10 cellular contexts compared by ENCODE assay signal in the genomic region with DNA sequence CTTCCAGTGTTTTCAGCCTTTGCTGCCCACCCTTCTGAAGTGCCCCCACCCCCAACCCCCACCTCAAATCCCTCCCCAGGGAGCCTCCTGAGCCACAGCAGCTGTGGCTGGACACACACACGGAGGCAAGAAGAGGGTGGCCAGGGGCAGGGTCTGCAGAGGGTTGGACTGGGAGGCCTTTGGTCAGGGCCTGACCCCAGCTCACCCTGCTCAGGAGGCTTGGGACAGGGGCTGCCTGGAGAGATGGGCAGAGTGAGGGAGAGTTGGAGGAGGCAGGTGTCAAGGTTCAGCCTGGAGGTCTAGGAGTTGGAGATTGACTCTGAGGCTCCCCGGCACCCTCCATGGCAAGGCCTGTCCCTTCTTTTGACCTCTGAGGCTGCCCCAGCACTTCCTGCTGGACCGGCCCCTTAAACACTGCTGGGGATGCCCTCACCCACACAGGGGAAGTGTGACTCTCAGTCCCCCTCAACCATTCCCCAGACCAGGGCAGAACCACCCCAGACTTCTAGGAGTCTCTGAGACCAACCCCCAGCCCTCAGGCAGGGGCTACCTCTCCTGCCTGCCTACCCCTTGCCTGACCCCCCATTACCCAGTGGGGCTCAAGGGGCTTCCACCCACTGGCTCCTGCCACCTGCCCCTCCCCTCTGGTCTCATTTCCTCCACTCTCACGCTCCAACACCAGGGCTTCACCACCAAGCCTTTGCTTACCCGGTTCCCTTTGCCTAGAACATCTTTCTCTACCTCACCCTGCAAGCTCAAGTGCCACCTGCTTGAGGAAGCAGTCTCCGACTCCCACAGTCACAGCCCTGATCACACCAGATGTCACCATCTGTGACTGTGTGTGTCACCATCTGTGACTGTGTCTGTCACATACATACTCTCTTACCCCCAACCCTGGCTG. TPM values are rescaled to one million over a fixed set of nuclear protein-coding genes. Genes with fewer than 3 reads are reported as not detected.
A peak's percentile ranks its signal among the peaks of the same experiment; 100 is the strongest.
DNase-seq lines count a peak whose midpoint lies in the region; ATAC-seq, FAIRE-seq and TF ChIP-seq lines count a peak whose summit lies in the region.
"Had no signal": no experiment of that assay in that cellular context is flagged by ENCODE, and none has a peak within 500 bp of the region (broad histone marks: within the 10 kb centered on the region; RNA-seq: fewer than 3 reads in every experiment).

No MANE protein-coding gene starts in this region.

- H3K4me1 ChIP-seq in HepG2 (ENCODE audit: insufficient read depth, low read length), result peaks cover 78% of the 10 kb centered on the region
- H3K4me1 ChIP-seq in right lobe of liver, result peaks cover 0 to 29% (median 8%) of the 10 kb centered on the region in 4 donors

- peak overlapping the region; percentile 90 for H3K27ac Mint-ChIP-seq in activated naive CD8-positive, alpha-beta T cell
- no peak overlapping the region for H3K27ac Mint-ChIP-seq in MCF 10A (ENCODE audit: low read depth, unreplicated experiment)

- peak overlapping the region; percentile 0 for H3K4me3 Mint-ChIP-seq in activated naive CD8-positive, alpha-beta T cell
- no peak overlapping the region for H3K4me3 Mint-ChIP-seq in MCF 10A (ENCODE audit: unreplicated experiment)

- H4K20me1 ChIP-seq in HepG2 (ENCODE audit: insufficient read depth, low read length), result peaks cover 4% of the 10 kb centered on the region

- in situ Hi-C loops in HepG2 (cut with HindIII; ENCODE audit: extremely low pct_ligation_motif_present, low pct_unique_long_range_greater_than_20kb), result no loop called here

- no peak for ATAC-seq in HepG2
- no peak for ATAC-seq in right lobe of liver
- peak; percentile 52 for ATAC-seq in HG03280 (IDR thresholded peaks at IDR 0.05; ENCODE audit: unreplicated experiment)
- no peak for ATAC-seq in GM21367 (IDR thresholded peaks at IDR 0.05; ENCODE audit: unreplicated experiment)
- no peak for ATAC-seq in GM21786 (IDR thresholded peaks at IDR 0.05; ENCODE audit: unreplicated experiment)

- no peak for TF ChIP-seq CTCF in HepG2 (CRISPR knock-in tag; IDR thresholded peaks at IDR 0.05)
- TF ChIP-seq CTCF in right lobe of liver (IDR thresholded peaks at IDR 0.05), result no peak
- TF ChIP-seq CTCF in MCF 10A (IDR thresholded peaks at IDR 0.05; ENCODE audit: unreplicated experiment), result no peak

- POLR2A ChIA-PET in HepG2 (lab: Yijun Ruan, JAX), result no interaction called here
- POLR2A ChIA-PET in MCF 10A (lab: Yijun Ruan, JAX), result no interaction called here

- H3K27ac ChIP-seq in HepG2 (ENCODE audit: extremely low read length, insufficient read depth, low read length) (no peak overlapping the region), right lobe of liver (no peak overlapping the region)

- peaks cover 88% of the 10 kb centered on the region for H3K79me2 ChIP-seq in HepG2 (ENCODE audit: insufficient read depth, low read length)

- H2AFZ ChIP-seq in HepG2 (ENCODE audit: low read length), result no peak overlapping the region

- CTCF ChIA-PET in HepG2 (lab: Yijun Ruan, JAX; ENCODE audit: low intra/inter-chr PET ratio, low total read pairs), result no interaction called here
- CTCF ChIA-PET in MCF 10A (lab: Yijun Ruan, JAX), result no interaction called here

- TF ChIP-seq RAD21 in HepG2 (CRISPR knock-in tag; IDR thresholded peaks at IDR 0.05), result no peak

- no peak overlapping the region for H3K4me3 ChIP-seq in HepG2 (replicated peaks in 1 of 3; ENCODE audit: insufficient read depth in 1 of 3, low read depth in 2 of 3, low read length in 3 of 3)
- no peak overlapping the region for H3K4me3 ChIP-seq in right lobe of liver

- H3K4me1 Mint-ChIP-seq in activated naive CD8-positive, alpha-beta T cell (ENCODE audit: low read depth), result peaks cover 63% of the 10 kb centered on the region
- H3K4me1 Mint-ChIP-seq in MCF 10A (ENCODE audit: insufficient read depth, unreplicated experiment), result peaks cover 31% of the 10 kb centered on the region

- peak overlapping the region; percentile 6; the same call in 1 of the 2 replicates for H3K9ac ChIP-seq in HepG2 (ENCODE audit: insufficient read depth, low read depth, low read length)

- TF ChIP-seq EP300 in HepG2 (IDR thresholded peaks at IDR 0.05; ENCODE audit: low read depth in 2 of 2, low read length in 2 of 2), result no peak
- TF ChIP-seq EP300 in HepG2 (CRISPR knock-in tag; IDR thresholded peaks at IDR 0.05; ENCODE audit: borderline replicate concordance), result no peak

- H3K36me3 ChIP-seq in HepG2 (replicated peaks in 1 of 2; ENCODE audit: control insufficient read depth in 1 of 2, insufficient read depth in 2 of 2, low read length in 2 of 2), result peaks cover 5 to 25% of the 10 kb centered on the region in 2 experiments; a peak in 3 of 5 replicates
- H3K36me3 ChIP-seq in right lobe of liver, result no peaks in the 10 kb centered on the region

- 80% methylated on average over 4 of the region's 6 CpGs for WGBS in HepG2 (ENCODE audit: low lambda C conversion rate)
- WGBS in right lobe of liver (ENCODE audit: insufficient coverage, low coverage, low lambda C conversion rate, missing lambda C conversion rate), result 50% methylated on average over 3 of the region's 6 CpGs

- H3K36me3 Mint-ChIP-seq in activated naive CD8-positive, alpha-beta T cell, result no peaks in the 10 kb centered on the region
- no peaks in the 10 kb centered on the region for H3K36me3 Mint-ChIP-seq in MCF 10A (ENCODE audit: insufficient read depth, unreplicated experiment)

- H3K27me3 Mint-ChIP-seq in activated naive CD8-positive, alpha-beta T cell, result no peaks in the 10 kb centered on the region
- H3K27me3 Mint-ChIP-seq in MCF 10A (ENCODE audit: insufficient read depth, unreplicated experiment), result no peaks in the 10 kb centered on the region

- H3K9me3 Mint-ChIP-seq in activated naive CD8-positive, alpha-beta T cell (ENCODE audit: low read depth), result no peaks in the 10 kb centered on the region
- no peaks in the 10 kb centered on the region for H3K9me3 Mint-ChIP-seq in MCF 10A (ENCODE audit: unreplicated experiment)

- no peak overlapping the region for H3K4me2 ChIP-seq in HepG2 (ENCODE audit: low read depth, low read length)

- intact Hi-C loops in HepG2 (cut with micrococcal nuclease; ENCODE audit: unreplicated experiment), result no loop called here
- intact Hi-C loops in right lobe of liver (cut with DNase I), result no loop called here
- intact Hi-C loops in MCF 10A (cut with micrococcal nuclease), result no loop called here

- H3K27me3 ChIP-seq in HepG2 (ENCODE audit: control insufficient read depth in 1 of 2, insufficient read depth in 2 of 2, low read length in 2 of 2), result no peaks in the 10 kb centered on the region
- H3K27me3 ChIP-seq in right lobe of liver, result no peaks in the 10 kb centered on the region

- DNase-seq in HepG2 (ENCODE audit: low spot score) (no peak), right lobe of liver (no peak), MCF 10A (ENCODE audit: unreplicated experiment) (no peak), foreskin melanocyte (no peak)
- DNase-seq: DMS153, Kasumi-1 had no signal

- no peak for FAIRE-seq in HepG2 (lab: Jason Lieb, UNC)

- TF ChIP-seq POLR2A in HepG2 (IDR thresholded peaks at IDR 0.05; ENCODE audit: insufficient read depth in 1 of 2, low read depth in 2 of 2, low read length in 2 of 2), result no peak
- TF ChIP-seq POLR2A in right lobe of liver (IDR thresholded peaks at IDR 0.05), result no peak

- BruUV-seq in HepG2 (replicated peaks; lab: Mats Ljungman, UMichigan), result no TSS peak
- no TSS peak for BruUV-seq in MCF 10A (replicated peaks; lab: Mats Ljungman, UMichigan)

- H3K9me3 ChIP-seq in HepG2 (ENCODE audit: low read length), result no peaks in the 10 kb centered on the region
- no peaks in the 10 kb centered on the region for H3K9me3 ChIP-seq in right lobe of liver

RNA-seq across cellular contexts. Expression of a gene that starts 8.6 kb away (rescaled TPM):
- total RNA-seq in HepG2 (2016; rRNA removed; fragmentation: Illumina TruSeq; extraction: Trizol) (55.2 and 55.5 TPM in 2 replicates), right lobe of liver (10 to 100 TPM; 32.9 to 76.7 (median 41.2) TPM), MCF 10A (2022) (47.0 and 47.6 TPM in 2 replicates)
- 21.9 TPM in 2 replicates for total RNA-seq in HepG2 (2016; cell fraction: cytosol; rRNA removed; fragmentation: Illumina TruSeq; extraction: Trizol; ENCODE audit: low read depth)
- total RNA-seq in HepG2 (2016; cell fraction: insoluble cytoplasmic fraction; rRNA removed; fragmentation: Illumina TruSeq; extraction: Trizol), result 49.1 and 52.3 TPM in 2 replicates
- total RNA-seq in HepG2 (2016; cell fraction: membrane; rRNA removed; fragmentation: Illumina TruSeq; extraction: Trizol), result 15.6 and 18.1 TPM in 2 replicates
- total RNA-seq in HepG2 (2016; cell fraction: nucleus; rRNA removed; fragmentation: Illumina TruSeq; extraction: Trizol), result 76.5 and 77.3 TPM in 2 replicates
- 43.2 and 64.0 TPM in 2 replicates for polyA plus RNA-seq in HepG2 (2011; rRNA removed)
- polyA plus RNA-seq in HepG2 (2011; cell fraction: cytosol; rRNA removed), result 27.5 and 37.2 TPM in 2 replicates
- polyA plus RNA-seq in HepG2 (2011; cell fraction: nucleus; rRNA removed), result 341 and 362 TPM in 2 replicates
- 33.2 and 39.7 TPM in 2 replicates for polyA plus RNA-seq in HepG2 (2012)
- 2.2 and 3.2 TPM in 2 replicates for polyA plus RNA-seq in HepG2 (2016; cell fraction: cytosol; fragmentation: Illumina TruSeq; extraction: Trizol; ENCODE audit: low read depth)
- 40.0 and 49.8 TPM in 2 replicates for polyA plus RNA-seq in HepG2 (2016; cell fraction: insoluble cytoplasmic fraction; fragmentation: Illumina TruSeq; extraction: Trizol; ENCODE audit: low read depth)
- 5.5 and 6.6 TPM in 2 replicates for polyA plus RNA-seq in HepG2 (2016; cell fraction: membrane; fragmentation: Illumina TruSeq; extraction: Trizol; ENCODE audit: low read depth)
- polyA plus RNA-seq in HepG2 (2016; cell fraction: nucleus; fragmentation: Illumina TruSeq; extraction: Trizol; ENCODE audit: insufficient read depth, low read depth), result 163 and 180 TPM in 2 replicates
- polyA minus RNA-seq in HepG2 (2011; rRNA and poly(A)+ RNA removed; ENCODE audit: low replicate concordance), result 42.6 and 95.7 TPM in 2 replicates
- 32.2 and 38.2 TPM in 2 replicates for polyA minus RNA-seq in HepG2 (2011; cell fraction: cytosol; rRNA and poly(A)+ RNA removed)
- 73.1 and 90.3 TPM in 2 replicates for polyA minus RNA-seq in HepG2 (2011; cell fraction: nucleus; rRNA and poly(A)+ RNA removed)

RNA-seq across cellular contexts. Expression of a gene that starts 50.3 kb away (rescaled TPM):
- total RNA-seq in HepG2 (2016; rRNA removed; fragmentation: Illumina TruSeq; extraction: Trizol), result 248 and 341 TPM in 2 replicates
- 1,658 and 1,675 TPM in 2 replicates for total RNA-seq in HepG2 (2016; cell fraction: cytosol; rRNA removed; fragmentation: Illumina TruSeq; extraction: Trizol; ENCODE audit: low read depth)
- 231 and 367 TPM in 2 replicates for total RNA-seq in HepG2 (2016; cell fraction: insoluble cytoplasmic fraction; rRNA removed; fragmentation: Illumina TruSeq; extraction: Trizol)
- 1,130 and 1,245 TPM in 2 replicates for total RNA-seq in HepG2 (2016; cell fraction: membrane; rRNA removed; fragmentation: Illumina TruSeq; extraction: Trizol)
- total RNA-seq in HepG2 (2016; cell fraction: nucleus; rRNA removed; fragmentation: Illumina TruSeq; extraction: Trizol), result 138 and 147 TPM in 2 replicates
- 260 and 311 TPM in 2 replicates for polyA plus RNA-seq in HepG2 (2011; rRNA removed)
- 248 and 317 TPM in 2 replicates for polyA plus RNA-seq in HepG2 (2011; cell fraction: cytosol; rRNA removed)
- polyA plus RNA-seq in HepG2 (2011; cell fraction: nucleus; rRNA removed), result 146 and 149 TPM in 2 replicates
- 146 and 179 TPM in 2 replicates for polyA plus RNA-seq in HepG2 (2012)
- 2,121 and 2,355 TPM in 2 replicates for polyA plus RNA-seq in HepG2 (2016; cell fraction: cytosol; fragmentation: Illumina TruSeq; extraction: Trizol; ENCODE audit: low read depth)
- polyA plus RNA-seq in HepG2 (2016; cell fraction: insoluble cytoplasmic fraction; fragmentation: Illumina TruSeq; extraction: Trizol; ENCODE audit: low read depth), result 324 and 400 TPM in 2 replicates
- 1,491 and 1,549 TPM in 2 replicates for polyA plus RNA-seq in HepG2 (2016; cell fraction: membrane; fragmentation: Illumina TruSeq; extraction: Trizol; ENCODE audit: low read depth)
- 357 and 378 TPM in 2 replicates for polyA plus RNA-seq in HepG2 (2016; cell fraction: nucleus; fragmentation: Illumina TruSeq; extraction: Trizol; ENCODE audit: insufficient read depth, low read depth)
- polyA minus RNA-seq in HepG2 (2011; rRNA and poly(A)+ RNA removed; ENCODE audit: low replicate concordance), result 15.4 and 222 TPM in 2 replicates
- 77.0 and 88.8 TPM in 2 replicates for polyA minus RNA-seq in HepG2 (2011; cell fraction: cytosol; rRNA and poly(A)+ RNA removed)
- 41.4 and 44.8 TPM in 2 replicates for polyA minus RNA-seq in HepG2 (2011; cell fraction: nucleus; rRNA and poly(A)+ RNA removed)
- total RNA-seq in right lobe of liver, result 100 to 1,000 TPM; 282 to 525 (median 330) TPM
- total RNA-seq in MCF 10A (2022), result 10.6 and 16.9 TPM in 2 replicates
